ENCODE assay signal across 1 cellular context in genomic region chr4:8197521-8197920, GRCh38.
TF ChIP-seq lines count a peak whose summit lies in the region.

No MANE protein-coding gene starts in this region.

TF ChIP-seq in H1, 55 proteins besides CTCF, POLR2A, EP300 and RAD21:
- TF ChIP-seq NRF1 (IDR thresholded peaks at IDR 0.05; ENCODE audit: low read depth, low read length) (no peak), KDM4A (IDR thresholded peaks at IDR 0.05; ENCODE audit: low read depth, low read length, severe bottlenecking) (no peak), TCF12 (IDR thresholded peaks at IDR 0.05; ENCODE audit: low read depth, low read length) (no peak), CBX5 (IDR thresholded peaks at IDR 0.05; ENCODE audit: low read depth, low read length) (no peak), CBX8 (IDR thresholded peaks at IDR 0.05; ENCODE audit: borderline replicate concordance, low read depth, low read length) (no peak), KDM5A (IDR thresholded peaks at IDR 0.05; ENCODE audit: low read length) (no peak), E2F6 (IDR thresholded peaks at IDR 0.05) (no peak), CHD7 (IDR thresholded peaks at IDR 0.05; ENCODE audit: insufficient replicate concordance, low read length) (no peak), RBBP5 (IDR thresholded peaks at IDR 0.05; ENCODE audit: borderline replicate concordance, low read depth, low read length) (no peak), BCL11A (IDR thresholded peaks at IDR 0.05; ENCODE audit: low read depth in 2 of 2, low read length in 2 of 2) (no peak), MAFK (IDR thresholded peaks at IDR 0.05; ENCODE audit: low read depth, low read length) (no peak), JUND (IDR thresholded peaks at IDR 0.05; ENCODE audit: low read length) (no peak), SUZ12 (IDR thresholded peaks at IDR 0.05; ENCODE audit: low read length) (no peak), YY1 (IDR thresholded peaks at IDR 0.05; ENCODE audit: low read depth, low read length) (no peak), NANOG (IDR thresholded peaks at IDR 0.05; ENCODE audit: insufficient read depth, low read depth, low read length, poor library complexity, severe bottlenecking) (no peak), USF2 (IDR thresholded peaks at IDR 0.05; ENCODE audit: low read length) (no peak), KDM1A (IDR thresholded peaks at IDR 0.05; ENCODE audit: borderline replicate concordance, low read length) (no peak), ATF3 (IDR thresholded peaks at IDR 0.05; ENCODE audit: insufficient read depth, low read depth, low read length) (no peak), RFX5 (IDR thresholded peaks at IDR 0.05; ENCODE audit: borderline replicate concordance, low read depth, low read length) (no peak)
